Comparison of ENCODE assay signal across 17 cellular contexts in genomic region chr7:128270799-128271411, GRCh38. TPM values are rescaled to one million over a fixed set of nuclear protein-coding genes. Genes with fewer than 3 reads are reported as not detected.
DNase-seq lines count a peak whose midpoint lies in the region; FAIRE-seq and TF ChIP-seq lines count a peak whose summit lies in the region.
"Had no signal": no experiment of that assay in that cellular context is flagged by ENCODE, and none has a peak within 500 bp of the region (broad histone marks: within the 10 kb centered on the region; RNA-seq: fewer than 3 reads in every experiment).

No MANE protein-coding gene starts in this region.

- H3K4me1 ChIP-seq in kidney (ENCODE audit: control insufficient read depth in 1 of 2, insufficient read depth in 1 of 2, low read depth in 1 of 2, low read length in 2 of 2) (peaks cover 6 to 19% of the 10 kb centered on the region in 2 donors), skeletal muscle tissue (ENCODE audit: control insufficient read depth in 3 of 3, insufficient read depth in 3 of 3, low read length in 3 of 3) (peaks cover 17 to 22% (median 17%) of the 10 kb centered on the region in 3 donors), Karpas-422 (ENCODE audit: low read length) (no peaks in the 10 kb centered on the region)

- H3K4me3 ChIP-seq in H7 (ENCODE audit: insufficient read depth, low read depth, low read length), result no peak overlapping the region
- no peak overlapping the region for H3K4me3 ChIP-seq in bronchial epithelial cell (ENCODE audit: low read depth, low read length)
- H3K4me3 ChIP-seq in kidney (ENCODE audit: low read length in 2 of 2), result peak overlapping the region; percentile 6 to 39
- peak overlapping the region in 2 of 3 donors; percentile 30 to 58 for H3K4me3 ChIP-seq in skeletal muscle tissue (ENCODE audit: low read length in 3 of 3)
- H3K4me3 ChIP-seq in Karpas-422 (ENCODE audit: low read length), result no peak overlapping the region

- no peaks in the 10 kb centered on the region for H3K36me3 ChIP-seq in H7 (replicated peaks; ENCODE audit: control insufficient read depth, insufficient read depth, low read length)
- H3K36me3 ChIP-seq in bronchial epithelial cell (ENCODE audit: control insufficient read depth, insufficient read depth, low read length), result no peaks in the 10 kb centered on the region
- H3K36me3 ChIP-seq in kidney (ENCODE audit: control insufficient read depth in 1 of 2, insufficient read depth in 2 of 2, low read length in 2 of 2), result no peaks in the 10 kb centered on the region
- H3K36me3 ChIP-seq in skeletal muscle tissue (ENCODE audit: control insufficient read depth in 3 of 3, insufficient read depth in 3 of 3, low read length in 3 of 3), result no peaks in the 10 kb centered on the region
- no peaks in the 10 kb centered on the region for H3K36me3 ChIP-seq in Karpas-422 (ENCODE audit: insufficient read depth, low read length)
- H3K36me3 ChIP-seq: spleen had no signal

- no peak overlapping the region for H2AFZ ChIP-seq in Karpas-422 (ENCODE audit: low read length)

- H4K20me1 ChIP-seq in Karpas-422 (ENCODE audit: insufficient read depth, low read depth, low read length), result no peaks in the 10 kb centered on the region; the same call in 1 of the 2 replicates

- TF ChIP-seq CTCF in bronchial epithelial cell (IDR thresholded peaks at IDR 0.05; ENCODE audit: insufficient read depth, low read length, severe bottlenecking) (peak; percentile 32), kidney (IDR thresholded peaks at IDR 0.05; ENCODE audit: borderline replicate concordance, extremely low read depth, insufficient read depth) (no peak)

- H3K27me3 ChIP-seq in H7 (ENCODE audit: control insufficient read depth, insufficient read depth, low read length) (peaks cover 2% of the 10 kb centered on the region; the same call in 1 of the 2 replicates), bronchial epithelial cell (ENCODE audit: control insufficient read depth, insufficient read depth, low read length) (no peaks in the 10 kb centered on the region), skeletal muscle tissue (ENCODE audit: control insufficient read depth in 3 of 3, insufficient read depth in 3 of 3, low read length in 3 of 3) (peaks cover 24 to 56% (median 33%) of the 10 kb centered on the region in 3 donors), Karpas-422 (ENCODE audit: low read length) (no peaks in the 10 kb centered on the region)

- FAIRE-seq in bronchial epithelial cell (lab: Jason Lieb, UNC) (no peak), kidney (lab: Jason Lieb, UNC) (no peak)

- H3K9me2 ChIP-seq in Karpas-422 (replicated peaks; ENCODE audit: insufficient read depth, low read length), result no peaks in the 10 kb centered on the region

- H3K9ac ChIP-seq in kidney (ENCODE audit: low read length in 2 of 2) (peak overlapping the region in 1 of 2 donors; percentile 34), skeletal muscle tissue (ENCODE audit: low read depth in 1 of 3, low read length in 3 of 3) (peak overlapping the region in 1 of 3 donors; percentile 60), Karpas-422 (ENCODE audit: low read length) (no peak overlapping the region)

- DNase-seq in H7, result peak; percentile 60
- no peak for DNase-seq in bronchial epithelial cell (ENCODE audit: low read depth)
- DNase-seq in kidney, result peak; percentile 69
- no peak for DNase-seq in cortex of kidney (lab: John Stamatoyannopoulos, UW)
- DNase-seq in Karpas-422, result no peak
- no peak for DNase-seq in NCI-H1105 (lab: John Stamatoyannopoulos, UW)
- DNase-seq in activated gamma-delta T cell treated with Interleukin-2 at 50 U/mL for 16 hours, result no peak
- DNase-seq: activated B cell treated with CpG ODN at 0.5 μM for 24 hours; DMS79; glutamatergic neuron; MV-4-11; NCI-H526 treated with DMSO at 0.1 percent for 48 hours; SHP77; spleen; stimulated activated CD8-positive, alpha-beta memory T cell treated with anti-CD3 and anti-CD28 coated beads, Interleukin-4, amount 100 ng/mL, for 48 hours had no signal

- H3K4me2 ChIP-seq in Karpas-422 (ENCODE audit: low read depth, low read length, poor library complexity, severe bottlenecking), result no peak overlapping the region

- H3K79me2 ChIP-seq in Karpas-422 (ENCODE audit: low read length), result no peaks in the 10 kb centered on the region

- no peak overlapping the region for H3K27ac ChIP-seq in kidney (ENCODE audit: low read depth in 2 of 2, low read length in 2 of 2)
- no peak overlapping the region for H3K27ac ChIP-seq in skeletal muscle tissue (ENCODE audit: low read depth, low read length)
- H3K27ac ChIP-seq in Karpas-422 (ENCODE audit: low read length), result no peak overlapping the region
- H3K27ac ChIP-seq: HL-60, spleen had no signal

- H3K9me3 ChIP-seq in kidney (ENCODE audit: control insufficient read depth in 1 of 2, low read length in 2 of 2) (no peaks in the 10 kb centered on the region), skeletal muscle tissue (ENCODE audit: control insufficient read depth in 3 of 3, low read length in 3 of 3) (no peaks in the 10 kb centered on the region), Karpas-422 (ENCODE audit: low read length) (no peaks in the 10 kb centered on the region)
- H3K9me3 ChIP-seq: spleen had no signal

- intact Hi-C loops in kidney (cut with DNase I), result no loop called here

RNA-seq across cellular contexts. Expression of gene LEP, which starts 29.8 kb away (rescaled TPM):
- total RNA-seq in H7 (2014; rRNA removed; shearing (Covaris generic)), result not detected in 2 replicates
- total RNA-seq in bronchial epithelial cell (under 0.01 TPM in 2 replicates), kidney (not detected), skeletal muscle tissue (under 0.01 TPM)
- not detected for polyA plus RNA-seq in kidney (ENCODE audit: insufficient read depth, low read depth, low replicate concordance)
- not detected in 2 replicates for total RNA-seq in Karpas-422 (2014; rRNA removed; shearing (Covaris generic); ENCODE audit: low replicate concordance)
- total RNA-seq: activated B cell treated with CpG ODN at 0.5 μM for 24 hours had no signal

Comparison
In these comparisons a context has a peak if more than half of its experiments do, and no peak if none do; other contexts are left out.
1. DNase-seq: peak in H7 (single experiment) and kidney (single experiment); none in bronchial epithelial cell (single experiment), cortex of kidney (single experiment), Karpas-422 (single experiment), NCI-H1105 (single experiment) and activated gamma-delta T cell treated with Interleukin-2 at 50 U/mL for 16 hours (single experiment).
2. H3K4me3 ChIP-seq: peak in kidney (2 of 2) and skeletal muscle tissue (2 of 3); none in H7 (single experiment), bronchial epithelial cell (single experiment) and Karpas-422 (single experiment).